Comparison of ENCODE assay signal across 22 cellular contexts in the genomic region with DNA sequence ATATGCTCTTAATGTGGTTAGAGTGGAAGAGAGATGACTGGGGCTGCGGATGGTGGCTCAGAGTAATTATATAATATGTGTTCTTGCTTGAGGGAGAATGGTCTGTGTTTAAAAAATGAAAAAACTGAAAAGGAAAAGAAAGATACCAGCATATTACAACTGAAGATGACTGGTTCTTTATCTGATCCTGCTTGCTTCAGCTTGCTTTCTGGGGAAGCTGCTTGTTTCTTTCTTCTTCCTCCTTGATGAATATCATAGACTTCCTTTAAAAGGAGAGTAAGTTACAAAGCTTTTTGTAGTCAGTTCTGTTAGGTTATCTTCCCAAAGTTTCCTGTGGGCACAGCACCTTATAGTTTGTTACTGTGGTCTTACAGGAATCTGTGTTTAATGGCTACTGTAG.
DNase-seq lines count a peak whose midpoint lies in the region; ATAC-seq, FAIRE-seq and TF ChIP-seq lines count a peak whose summit lies in the region.
"Had no signal": no experiment of that assay in that cellular context is flagged by ENCODE, and none has a peak within 500 bp of the region (broad histone marks: within the 10 kb centered on the region; RNA-seq: fewer than 3 reads in every experiment).

No MANE protein-coding gene starts in this region.

- FAIRE-seq in keratinocyte (lab: Jason Lieb, UNC) (peak; percentile 69), urothelium cell line (lab: Jason Lieb, UNC) (no peak)
- FAIRE-seq: GM19239, TTC549 had no signal

- no peaks in the 10 kb centered on the region for H3K27me3 ChIP-seq in CD4-positive, CD25-positive, alpha-beta regulatory T cell (ENCODE audit: control insufficient read depth, insufficient read depth, low read length)
- H3K27me3 ChIP-seq in keratinocyte (ENCODE audit: control insufficient read depth, extremely low read depth, insufficient read depth, low read length) (no peaks in the 10 kb centered on the region), body of pancreas (no peaks in the 10 kb centered on the region)
- H3K27me3 ChIP-seq: breast epithelium, dorsolateral prefrontal cortex, right lobe of liver had no signal

- H3K36me3 ChIP-seq in CD4-positive, CD25-positive, alpha-beta regulatory T cell (ENCODE audit: control insufficient read depth, insufficient read depth, low read length): no peaks in the 10 kb centered on the region
- H3K36me3 ChIP-seq in keratinocyte (ENCODE audit: control insufficient read depth in 2 of 2, extremely low read depth in 1 of 2, insufficient read depth in 2 of 2, low read length in 2 of 2): no peaks in the 10 kb centered on the region
- no peaks in the 10 kb centered on the region for H3K36me3 ChIP-seq in body of pancreas (replicated peaks in 1 of 2; ENCODE audit: insufficient read depth in 1 of 2, low read depth in 2 of 2)
- H3K36me3 ChIP-seq: breast epithelium, right lobe of liver had no signal

- H3K36me3 Mint-ChIP-seq in CD4-positive, CD25-positive, alpha-beta regulatory T cell: peaks cover 16% of the 10 kb centered on the region
- peaks cover 7% of the 10 kb centered on the region for H3K36me3 Mint-ChIP-seq in IgD-negative memory B cell

- peak overlapping the region in 1 of 3 donors; percentile 84 for H3K27ac Mint-ChIP-seq in CD4-positive, CD25-positive, alpha-beta regulatory T cell
- H3K27ac Mint-ChIP-seq in IgD-negative memory B cell: peak overlapping the region in 2 of 3 donors; percentile 25 to 59

- WGBS in body of pancreas, 2 donors: 96 to 97% methylated on average over 1 of the region's 1 CpG

- ATAC-seq in CD4-positive, CD25-positive, alpha-beta regulatory T cell (ENCODE audit: low read depth in 2 of 2): no peak
- no peak for ATAC-seq in body of pancreas
- ATAC-seq in GM21723 (IDR thresholded peaks at IDR 0.05; ENCODE audit: unreplicated experiment): no peak
- ATAC-seq: activated naive CD4-positive, alpha-beta T cell treated with anti-CD3 and anti-CD28 coated beads, Interleukin-2, amount 50 U/mL, for 72 hours; right lobe of liver; stimulated activated naive CD8-positive, alpha-beta T cell treated with anti-CD3 and anti-CD28 coated beads, Interleukin-15, amount 100 ng/mL, for 72 hours had no signal

- DNase-seq in CD4-positive, CD25-positive, alpha-beta regulatory T cell: no peak
- DNase-seq in keratinocyte (ENCODE audit: low read depth, low spot score): no peak
- no peak for DNase-seq in NCI-H2227 treated with DMSO at 0.1 percent for 48 hours (lab: John Stamatoyannopoulos, UW)
- DNase-seq in body of pancreas: no peak
- no peak for DNase-seq in urothelium cell line (ENCODE audit: low spot score)
- DNase-seq: activated CD4-positive, alpha-beta T cell treated with anti-CD3 and anti-CD28 coated beads, Interleukin-2, amount 50 U/mL, for 48 hours; activated T-cell treated with anti-CD3 and anti-CD28 coated beads for 4 hours; dorsolateral prefrontal cortex; left ventricle myocardium inferior; NCI-H1436; NCI-H2171; NCI-H774; PC-9; right lobe of liver; stimulated activated naive CD8-positive, alpha-beta T cell treated with anti-CD3 and anti-CD28 coated beads, Interleukin-15, amount 100 ng/mL, for 72 hours had no signal

- no peaks in the 10 kb centered on the region for H3K27me3 Mint-ChIP-seq in CD4-positive, CD25-positive, alpha-beta regulatory T cell
- no peaks in the 10 kb centered on the region for H3K27me3 Mint-ChIP-seq in IgD-negative memory B cell
- H3K27me3 Mint-ChIP-seq: stimulated activated naive CD8-positive, alpha-beta T cell treated with anti-CD3 and anti-CD28 coated beads, Interleukin-15, amount 100 ng/mL, for 72 hours had no signal

- intact Hi-C loops in body of pancreas (cut with DNase I): no loop called here

- H3K9me3 ChIP-seq in CD4-positive, CD25-positive, alpha-beta regulatory T cell (ENCODE audit: control insufficient read depth in 2 of 2, low read length in 2 of 2): peaks cover 0 to 9% of the 10 kb centered on the region in 2 experiments
- peaks cover 2% of the 10 kb centered on the region for H3K9me3 ChIP-seq in keratinocyte (ENCODE audit: control insufficient read depth, low read depth, low read length)
- H3K9me3 ChIP-seq in body of pancreas: no peaks in the 10 kb centered on the region
- H3K9me3 ChIP-seq: right lobe of liver had no signal

- H3K9ac ChIP-seq in keratinocyte (ENCODE audit: control insufficient read depth, extremely low read depth, insufficient read depth, low read length): peak overlapping the region; percentile 51

- H3K4me1 Mint-ChIP-seq in CD4-positive, CD25-positive, alpha-beta regulatory T cell: peaks cover 6 to 22% (median 14%) of the 10 kb centered on the region in 4 donors
- peaks cover 10 to 17% (median 12%) of the 10 kb centered on the region in 3 donors for H3K4me1 Mint-ChIP-seq in IgD-negative memory B cell
- H3K4me1 Mint-ChIP-seq: stimulated activated naive CD8-positive, alpha-beta T cell treated with anti-CD3 and anti-CD28 coated beads, Interleukin-15, amount 100 ng/mL, for 72 hours had no signal

- H3K4me2 ChIP-seq in keratinocyte (ENCODE audit: control insufficient read depth, extremely low read depth, insufficient read depth, low read depth, low read length): peak overlapping the region; percentile 61
- H3K4me2 ChIP-seq: PC-9 had no signal

- H3K27ac ChIP-seq in CD4-positive, CD25-positive, alpha-beta regulatory T cell (ENCODE audit: insufficient read depth, low read length, poor library complexity, severe bottlenecking): peak overlapping the region; percentile 37
- H3K27ac ChIP-seq in VCaP (0 out of 2 replicates have a peak overlapping the region, but pooled peaks have one; percentile 13), keratinocyte (ENCODE audit: control insufficient read depth, insufficient read depth, low read length) (peak overlapping the region; percentile 77), body of pancreas (no peak overlapping the region)
- H3K27ac ChIP-seq: breast epithelium, dorsolateral prefrontal cortex, left ventricle myocardium inferior, PC-9, right lobe of liver had no signal

- H3K4me3 Mint-ChIP-seq in CD4-positive, CD25-positive, alpha-beta regulatory T cell: peak overlapping the region in 1 of 4 donors; percentile 22
- peak overlapping the region in 2 of 4 donors; percentile 6 to 63 for H3K4me3 Mint-ChIP-seq in IgD-negative memory B cell
- H3K4me3 Mint-ChIP-seq: stimulated activated naive CD8-positive, alpha-beta T cell treated with anti-CD3 and anti-CD28 coated beads, Interleukin-15, amount 100 ng/mL, for 72 hours had no signal

- no peaks in the 10 kb centered on the region for H3K79me2 ChIP-seq in keratinocyte (ENCODE audit: control insufficient read depth, insufficient read depth, low read length)

- TF ChIP-seq POLR2A in body of pancreas (IDR thresholded peaks at IDR 0.05): no peak

- dilution Hi-C loops in keratinocyte (cut with MboI; ENCODE audit: extremely low pct_ligation_motif_present, low sequenced_read_pairs): no loop called here

- peak overlapping the region; percentile 32 for H2AFZ ChIP-seq in keratinocyte (ENCODE audit: control insufficient read depth, low read length)
- H2AFZ ChIP-seq: PC-9 had no signal

- no peaks in the 10 kb centered on the region for H3K9me1 ChIP-seq in keratinocyte (ENCODE audit: control insufficient read depth, extremely low read depth, insufficient read depth, low read length)

- no peak overlapping the region for H3K4me3 ChIP-seq in CD4-positive, CD25-positive, alpha-beta regulatory T cell (ENCODE audit: low read depth, low read length)
- H3K4me3 ChIP-seq in keratinocyte (ENCODE audit: control insufficient read depth in 2 of 3, extremely low read depth in 1 of 3, insufficient read depth in 2 of 3, low read depth in 1 of 3, low read length in 3 of 3) (peak overlapping the region in 1 of 3 experiments; percentile 5), body of pancreas (no peak overlapping the region)
- H3K4me3 ChIP-seq: breast epithelium, dorsolateral prefrontal cortex, left ventricle myocardium inferior, PC-9, right lobe of liver had no signal

- no peaks in the 10 kb centered on the region for H4K20me1 ChIP-seq in keratinocyte (ENCODE audit: control insufficient read depth, extremely low read depth, insufficient read depth, low read length)

- H3K9me3 Mint-ChIP-seq in CD4-positive, CD25-positive, alpha-beta regulatory T cell: peaks cover 0 to 6% (median 0%) of the 10 kb centered on the region in 7 donors
- H3K9me3 Mint-ChIP-seq in IgD-negative memory B cell: peaks cover 0 to 1% (median 1%) of the 10 kb centered on the region in 3 donors
- H3K9me3 Mint-ChIP-seq: stimulated activated naive CD8-positive, alpha-beta T cell treated with anti-CD3 and anti-CD28 coated beads, Interleukin-15, amount 100 ng/mL, for 72 hours had no signal

- peaks cover 24% of the 10 kb centered on the region for H3K4me1 ChIP-seq in CD4-positive, CD25-positive, alpha-beta regulatory T cell (ENCODE audit: control insufficient read depth, insufficient read depth, low read length, poor library complexity, severe bottlenecking)
- peaks cover 41% of the 10 kb centered on the region for H3K4me1 ChIP-seq in keratinocyte (ENCODE audit: control insufficient read depth, extremely low read depth, insufficient read depth, low read length)
- H3K4me1 ChIP-seq in body of pancreas: peaks cover 6% of the 10 kb centered on the region
- H3K4me1 ChIP-seq: breast epithelium, right lobe of liver had no signal

- TF ChIP-seq CTCF in VCaP (conservative IDR thresholded peaks at IDR 0.05) (no peak), keratinocyte (optimal IDR thresholded peaks at IDR 0.05 in 1 of 3, IDR thresholded peaks at IDR 0.05 in 1 of 3, conservative IDR thresholded peaks at IDR 0.05 in 1 of 3; ENCODE audit: extremely low read depth in 1 of 3, insufficient read depth in 2 of 3, low read length in 3 of 3) (no peak), body of pancreas (IDR thresholded peaks at IDR 0.05) (no peak)

Comparison
In these comparisons a context has a peak if more than half of its experiments do, and no peak if none do; other contexts are left out.
1. H3K27ac ChIP-seq: peak in CD4-positive, CD25-positive, alpha-beta regulatory T cell (single experiment), VCaP (single experiment) and keratinocyte (single experiment); none in body of pancreas (0 of 4).